20 cellular contexts compared by ENCODE assay signal in genomic region chr10:25047088-25047487, GRCh38. TPM values are rescaled to one million over a fixed set of nuclear protein-coding genes. Genes with fewer than 3 reads are reported as not detected.
A peak's percentile ranks its signal among the peaks of the same experiment; 100 is the strongest.
DNase-seq lines count a peak whose midpoint lies in the region; ATAC-seq and TF ChIP-seq lines count a peak whose summit lies in the region.
"Had no signal": no experiment of that assay in that cellular context is flagged by ENCODE, and none has a peak within 500 bp of the region (broad histone marks: within the 10 kb centered on the region; RNA-seq: fewer than 3 reads in every experiment).

No MANE protein-coding gene starts in this region.

- no peaks in the 10 kb centered on the region for H3K9me3 Mint-ChIP-seq in activated naive CD4-positive, alpha-beta T cell treated with anti-CD3 and anti-CD28 coated beads, Interleukin-2, amount 10 ng/mL, durations not matched to agents 7 days and 5 days

- H3K36me3 ChIP-seq in HEK293 (ENCODE audit: control insufficient read depth in 2 of 2, insufficient read depth in 1 of 2, low read length in 2 of 2), result no peaks in the 10 kb centered on the region
- H3K36me3 ChIP-seq: MG63 had no signal

- DNase-seq in G401 (ENCODE audit: low spot score), result peak; percentile 5
- peak; percentile 13 for DNase-seq in inferior parietal cortex (ENCODE audit: extremely low spot score)
- peak; percentile 26 for DNase-seq in putamen (ENCODE audit: low spot score)
- no peak for DNase-seq in activated naive CD4-positive, alpha-beta T cell treated with anti-CD3 and anti-CD28 coated beads, Interleukin-2, amount 10 ng/mL, durations not matched to agents 7 days and 5 days
- DNase-seq in CD1c-positive myeloid dendritic cell (ENCODE audit: extremely low spot score), result no peak
- DNase-seq: CD8-positive, alpha-beta T cell; GF-D8; Kasumi-1; MG63; NCI-H1417; NCI-H187 treated with DMSO at 0.1 percent for 48 hours; NCI-H2107; NCI-H69; PC-9; RPMI8226; SHP77 treated with DMSO at 0.1 percent for 48 hours; SK-N-SH had no signal

- no peak overlapping the region for H3K27ac ChIP-seq in HEK293 (ENCODE audit: extremely low read depth, low read depth, low read length)
- H3K27ac ChIP-seq: PC-9 had no signal

- no peak overlapping the region for H3K4me3 ChIP-seq in HEK293 (ENCODE audit: low read depth, low read length)
- H3K4me3 ChIP-seq: MG63, PC-9 had no signal

- in situ Hi-C loops in G401 (cut with HindIII; ENCODE audit: low sequenced_read_pairs), result no loop called here

- H3K4me1 Mint-ChIP-seq in activated naive CD4-positive, alpha-beta T cell treated with anti-CD3 and anti-CD28 coated beads, Interleukin-2, amount 10 ng/mL, durations not matched to agents 7 days and 5 days, result no peaks in the 10 kb centered on the region

- no peak for ATAC-seq in HG02610 (IDR thresholded peaks at IDR 0.05; ENCODE audit: unreplicated experiment)
- ATAC-seq: CD8-positive, alpha-beta T cell had no signal

- no peaks in the 10 kb centered on the region for H3K9me3 ChIP-seq in HEK293 (ENCODE audit: control insufficient read depth, insufficient read depth, low read depth, low read length)
- H3K9me3 ChIP-seq: MG63, SK-N-SH had no signal

- H3K4me3 Mint-ChIP-seq in activated naive CD4-positive, alpha-beta T cell treated with anti-CD3 and anti-CD28 coated beads, Interleukin-2, amount 10 ng/mL, durations not matched to agents 7 days and 5 days, result no peak overlapping the region
- H3K4me3 Mint-ChIP-seq: CD8-positive, alpha-beta T cell had no signal

- CTCF ChIA-PET in HEK293 (lab: Yijun Ruan, JAX), result no interaction called here
- CTCF ChIA-PET in activated naive CD4-positive, alpha-beta T cell treated with anti-CD3 and anti-CD28 coated beads, Interleukin-2, amount 10 ng/mL, durations not matched to agents 7 days and 5 days (lab: Charles Lee), result interaction anchor here (0.7 kb wide), 1 partner anchor 10 kb away, joined by 4 read pairs; no protein-coding TSS in a partner anchor

- peaks cover 16% of the 10 kb centered on the region for H3K27me3 Mint-ChIP-seq in activated naive CD4-positive, alpha-beta T cell treated with anti-CD3 and anti-CD28 coated beads, Interleukin-2, amount 10 ng/mL, durations not matched to agents 7 days and 5 days

- H3K4me1 ChIP-seq in HEK293 (ENCODE audit: control insufficient read depth, insufficient read depth, low read length), result no peaks in the 10 kb centered on the region

- no peak for TF ChIP-seq CTCF in HEK293 (tag by site-specific recombination; IDR thresholded peaks at IDR 0.05)

- H3K36me3 Mint-ChIP-seq in activated naive CD4-positive, alpha-beta T cell treated with anti-CD3 and anti-CD28 coated beads, Interleukin-2, amount 10 ng/mL, durations not matched to agents 7 days and 5 days, result no peaks in the 10 kb centered on the region
- H3K36me3 Mint-ChIP-seq: CD8-positive, alpha-beta T cell had no signal

- POLR2A ChIA-PET in HEK293 (lab: Yijun Ruan, JAX), result no interaction called here

- H3K27ac Mint-ChIP-seq in activated naive CD4-positive, alpha-beta T cell treated with anti-CD3 and anti-CD28 coated beads, Interleukin-2, amount 10 ng/mL, durations not matched to agents 7 days and 5 days, result no peak overlapping the region
- H3K27ac Mint-ChIP-seq: CD8-positive, alpha-beta T cell had no signal

TF ChIP-seq in HEK293, 187 proteins besides CTCF, POLR2A, EP300 and RAD21:
- TF ChIP-seq, protein P1, sequence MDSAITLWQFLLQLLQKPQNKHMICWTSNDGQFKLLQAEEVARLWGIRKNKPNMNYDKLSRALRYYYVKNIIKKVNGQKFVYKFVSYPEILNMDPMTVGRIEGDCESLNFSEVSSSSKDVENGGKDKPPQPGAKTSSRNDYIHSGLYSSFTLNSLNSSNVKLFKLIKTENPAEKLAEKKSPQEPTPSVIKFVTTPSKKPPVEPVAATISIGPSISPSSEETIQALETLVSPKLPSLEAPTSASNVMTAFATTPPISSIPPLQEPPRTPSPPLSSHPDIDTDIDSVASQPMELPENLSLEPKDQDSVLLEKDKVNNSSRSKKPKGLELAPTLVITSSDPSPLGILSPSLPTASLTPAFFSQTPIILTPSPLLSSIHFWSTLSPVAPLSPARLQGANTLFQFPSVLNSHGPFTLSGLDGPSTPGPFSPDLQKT (IDR thresholded peaks at IDR 0.05; ENCODE audit: borderline replicate concordance, low read depth, low read length), result no peak
- TF ChIP-seq ZNF223 (tag by site-specific recombination; IDR thresholded peaks at IDR 0.05) (no peak), ZBTB17 (tag by site-specific recombination; IDR thresholded peaks at IDR 0.05) (peak; percentile 33; the same call in 1 of the 2 replicates)
TF ChIP-seq in HEK293: peak in this region for 1.

RNA-seq across cellular contexts. Expression of gene THNSL1, which starts 30.7 kb away (rescaled TPM):
- 6.4 TPM in 2 replicates for total RNA-seq in G401 (2014; rRNA removed; shearing (Covaris generic))

RNA-seq across cellular contexts. Expression of gene ENKUR, which starts 31.1 kb away (rescaled TPM):
- not detected in 2 replicates for total RNA-seq in G401 (2014; rRNA removed; shearing (Covaris generic))
- total RNA-seq: CD8-positive, alpha-beta T cell; NCI-H460 had no signal

Comparison
In these comparisons a context has a peak if more than half of its experiments do, and no peak if none do; other contexts are left out.
1. DNase-seq: peak in G401 (single experiment), inferior parietal cortex (single experiment) and putamen (single experiment); none in activated naive CD4-positive, alpha-beta T cell treated with anti-CD3 and anti-CD28 coated beads, Interleukin-2, amount 10 ng/mL, durations not matched to agents 7 days and 5 days (single experiment) and CD1c-positive myeloid dendritic cell (single experiment).